ENCODE assay signal across 8 cellular contexts in the genomic region with DNA sequence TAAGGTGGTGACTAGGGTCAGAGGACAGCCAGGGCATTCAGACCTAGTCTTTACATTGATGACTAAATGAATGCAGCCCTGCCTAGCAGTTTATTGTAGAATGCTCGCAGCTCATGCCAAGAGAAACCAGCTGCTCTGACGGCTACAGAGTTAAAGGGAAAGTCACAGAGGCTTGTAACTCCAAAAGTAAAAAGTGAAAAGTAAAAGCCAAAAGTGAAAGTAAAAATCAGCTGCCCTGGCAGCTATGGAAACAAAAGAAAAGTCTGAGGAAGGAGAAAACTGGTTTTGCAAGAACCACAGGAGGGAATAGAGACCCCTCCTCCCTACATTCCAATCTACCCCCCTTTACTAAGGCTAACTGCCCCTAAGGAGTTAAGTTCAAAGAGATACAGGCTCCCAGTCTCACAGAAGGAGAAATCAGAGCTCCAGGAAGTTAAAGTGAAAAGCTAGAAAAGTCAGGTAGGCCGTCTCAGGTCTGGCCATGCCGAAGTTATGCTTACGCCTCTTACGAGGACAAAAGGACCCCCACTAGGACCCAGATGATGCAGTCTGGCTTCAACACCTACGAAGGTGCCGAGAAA. TPM values are rescaled to one million over a fixed set of nuclear protein-coding genes. Genes with fewer than 3 reads are reported as not detected.
A peak's percentile ranks its signal among the peaks of the same experiment; 100 is the strongest.
DNase-seq lines count a peak whose midpoint lies in the region; ATAC-seq and TF ChIP-seq lines count a peak whose summit lies in the region.

No MANE protein-coding gene starts in this region.

- H3K27ac Mint-ChIP-seq in brain: peak overlapping the region; percentile 58 to 79 (median 73)

- H3K36me3 ChIP-seq in testis (ENCODE audit: low read depth, missing control alignments): no peaks in the 10 kb centered on the region

- no peaks in the 10 kb centered on the region for H3K27me3 ChIP-seq in testis

- H3K9me3 Mint-ChIP-seq in brain: peaks cover 0 to 6% (median 0%) of the 10 kb centered on the region in 5 experiments

- DNase-seq in activated CD4-positive, CD25-positive, alpha-beta regulatory T cell treated with anti-CD3 and anti-CD28 coated beads, Interleukin-2, amount 50 U/mL, for 72 hours: no peak
- peak in 1 of 2 donors; percentile 35 for DNase-seq in left colon
- DNase-seq in testis: peak; percentile 25
- DNase-seq in NCI-H1105 treated with DMSO at 0.1 percent for 48 hours (lab: John Stamatoyannopoulos, UW): no peak
- no peak for DNase-seq in GDM1 (lab: John Stamatoyannopoulos, UW)
- DNase-seq in DMS79 (lab: John Stamatoyannopoulos, UW): no peak

- WGBS in testis, 2 donors: 0 to 1% methylated on average over 8 of the region's 8 CpGs

- peaks cover 19% of the 10 kb centered on the region for H3K4me1 Mint-ChIP-seq in brain

- peak overlapping the region in 1 of 2 donors; percentile 17 for H3K4me3 ChIP-seq in testis

- peak; percentile 43 to 60 for ATAC-seq in activated CD4-positive, CD25-positive, alpha-beta regulatory T cell treated with anti-CD3 and anti-CD28 coated beads, Interleukin-2, amount 50 U/mL, for 24 hours
- ATAC-seq in left colon: peak; percentile 84

- TF ChIP-seq CTCF in brain (conservative IDR thresholded peaks at IDR 0.05) (no peak), testis (IDR thresholded peaks at IDR 0.05) (no peak)

- H3K27me3 Mint-ChIP-seq in brain: peaks cover 8% of the 10 kb centered on the region

- H3K9me3 ChIP-seq in testis: no peaks in the 10 kb centered on the region

- peak overlapping the region; percentile 66 to 79 (median 74) for H3K4me3 Mint-ChIP-seq in brain

- H3K36me3 Mint-ChIP-seq in brain: no peaks in the 10 kb centered on the region

- peaks cover 7% of the 10 kb centered on the region for H3K4me1 ChIP-seq in testis

- intact Hi-C loops in left colon (cut with DNase I, micrococcal nuclease): no loop called here
- intact Hi-C loops in testis (cut with DNase I; ENCODE audit: low total_unique reads): no loop called here

- H3K27ac ChIP-seq in testis: peak overlapping the region; percentile 86 to 87

- TF ChIP-seq POLR2A in testis (IDR thresholded peaks at IDR 0.05): no peak

RNA-seq across cellular contexts. Expression of gene GAGE10, which starts 6.0 kb away (rescaled TPM):
- not detected for polyA plus RNA-seq in brain (ENCODE audit: insufficient read depth, low read depth, low replicate concordance)
- not detected for total RNA-seq in left colon
- not detected for total RNA-seq in testis
- polyA plus RNA-seq in testis (ENCODE audit: insufficient read depth, low read depth, low replicate concordance): not detected

RNA-seq across cellular contexts. Expression of gene GAGE12J, which starts 12.3 kb away (rescaled TPM):
- polyA plus RNA-seq in brain (ENCODE audit: insufficient read depth, low read depth, low replicate concordance) (not detected), testis (ENCODE audit: insufficient read depth, low read depth, low replicate concordance) (14.2 TPM)
- total RNA-seq in left colon (not detected), testis (1 to 10 TPM in 1 of 2 donors, not detected in 1; 8.5 TPM)

RNA-seq across cellular contexts. Expression of gene GAGE13, which starts 21.9 kb away (rescaled TPM):
- polyA plus RNA-seq in brain (ENCODE audit: insufficient read depth, low read depth, low replicate concordance) (not detected), testis (ENCODE audit: insufficient read depth, low read depth, low replicate concordance) (15.5 TPM)
- total RNA-seq in left colon (not detected), testis (1 to 10 TPM; 2.0 to 5.1 TPM)

RNA-seq across cellular contexts. Expression of gene PPP1R3F, which starts 39.9 kb away (rescaled TPM):
- 16.5 TPM for polyA plus RNA-seq in brain (ENCODE audit: insufficient read depth, low read depth, low replicate concordance)
- total RNA-seq in left colon: 1 to 10 TPM; 1.9 to 2.5 TPM
- 10 to 100 TPM; 17.6 to 18.0 TPM for total RNA-seq in testis
- polyA plus RNA-seq in testis (ENCODE audit: insufficient read depth, low read depth, low replicate concordance): 7.6 TPM

RNA-seq across cellular contexts. Expression of gene FOXP3, which starts 45.0 kb away (rescaled TPM):
- polyA plus RNA-seq in brain (ENCODE audit: insufficient read depth, low read depth, low replicate concordance): 0.73 TPM
- total RNA-seq in left colon: under 1 TPM in 1 of 2 donors, not detected in 1; 0.14 TPM
- total RNA-seq in testis: 1 to 10 TPM; 1.1 to 2.5 TPM
- polyA plus RNA-seq in testis (ENCODE audit: insufficient read depth, low read depth, low replicate concordance): 2.2 TPM
